In genomic region chr3:47228088-47228487, GRCh38 we compare ENCODE assay signal across 13 cellular contexts. TPM values are rescaled to one million over a fixed set of nuclear protein-coding genes. Genes with fewer than 3 reads are reported as not detected.
DNase-seq lines count a peak whose midpoint lies in the region; ATAC-seq and TF ChIP-seq lines count a peak whose summit lies in the region.
"Had no signal": no experiment of that assay in that cellular context is flagged by ENCODE, and none has a peak within 500 bp of the region (broad histone marks: within the 10 kb centered on the region; RNA-seq: fewer than 3 reads in every experiment).

No MANE protein-coding gene starts in this region.

- no peaks in the 10 kb centered on the region for H3K4me1 Mint-ChIP-seq in stimulated activated effector memory CD8-positive, alpha-beta T cell treated with anti-CD3 and anti-CD28 coated beads, Interleukin-12 subunit alpha, Interleukin-12 subunit beta, amount 100 ng/mL, for 72 hours
- H3K4me1 Mint-ChIP-seq in activated T-helper 2 cell treated with anti-CD3 and anti-CD28 coated beads, Interferon-gamma antibody, Interleukin-2, Interleukin-4, amounts not matched to agents 10 μg/mL and 5 μg/mL and 100 μg/mL, durations not matched to agents 14 hours and 24 hours and 36 hours (ENCODE audit: low read depth): peaks cover 4% of the 10 kb centered on the region

- no peaks in the 10 kb centered on the region for H4K20me1 ChIP-seq in OCI-LY3 (ENCODE audit: insufficient read depth, low read length)

- no peaks in the 10 kb centered on the region for H3K27me3 Mint-ChIP-seq in activated T-helper 2 cell treated with anti-CD3 and anti-CD28 coated beads, Interferon-gamma antibody, Interleukin-2, Interleukin-4, amounts not matched to agents 10 μg/mL and 5 μg/mL and 100 μg/mL, durations not matched to agents 14 hours and 24 hours and 36 hours (ENCODE audit: low read depth)
- H3K27me3 Mint-ChIP-seq: stimulated activated naive CD8-positive, alpha-beta T cell treated with anti-CD3 and anti-CD28 coated beads, Interleukin-15, amount 100 ng/mL, for 72 hours had no signal

- H3K27me3 ChIP-seq in OCI-LY3 (ENCODE audit: low read depth, low read length): 0 out of 2 replicates have a peak, but pooled peaks cover 9% of the 10 kb centered on the region
- H3K27me3 ChIP-seq: colonic mucosa had no signal

- H3K9ac ChIP-seq in OCI-LY3 (ENCODE audit: low read length): peak overlapping the region; percentile 20; the same call in 1 of the 2 replicates
- H3K9ac ChIP-seq: KMS-11 had no signal

- peaks cover 35% of the 10 kb centered on the region for H3K4me1 ChIP-seq in OCI-LY3 (ENCODE audit: low read length)
- H3K4me1 ChIP-seq: colonic mucosa had no signal

- H3K4me3 Mint-ChIP-seq in stimulated activated effector memory CD8-positive, alpha-beta T cell treated with anti-CD3 and anti-CD28 coated beads, Interleukin-12 subunit alpha, Interleukin-12 subunit beta, amount 100 ng/mL, for 72 hours: no peak overlapping the region
- H3K4me3 Mint-ChIP-seq in activated T-helper 2 cell treated with anti-CD3 and anti-CD28 coated beads, Interferon-gamma antibody, Interleukin-2, Interleukin-4, amounts not matched to agents 10 μg/mL and 5 μg/mL and 100 μg/mL, durations not matched to agents 14 hours and 24 hours and 36 hours (ENCODE audit: low read depth): no peak overlapping the region
- H3K4me3 Mint-ChIP-seq: activated T-cell treated with anti-CD3 and anti-CD28 coated beads, Interleukin-2, amount 50 U/mL, for 4 hours; stimulated activated naive CD8-positive, alpha-beta T cell treated with anti-CD3 and anti-CD28 coated beads, Interleukin-15, amount 100 ng/mL, for 72 hours had no signal

- peak overlapping the region; percentile 41 for H3K4me3 ChIP-seq in OCI-LY3 (ENCODE audit: low read length)
- H3K4me3 ChIP-seq: colonic mucosa, mucosa of descending colon had no signal

- no peak for TF ChIP-seq CTCF in OCI-LY3 (IDR thresholded peaks at IDR 0.05; ENCODE audit: low read depth, low read length)

- peak overlapping the region; percentile 59 for H3K4me2 ChIP-seq in OCI-LY3 (ENCODE audit: low read length)
- H3K4me2 ChIP-seq: KMS-11 had no signal

- no peaks in the 10 kb centered on the region for H3K9me3 Mint-ChIP-seq in stimulated activated effector memory CD8-positive, alpha-beta T cell treated with anti-CD3 and anti-CD28 coated beads, Interleukin-12 subunit alpha, Interleukin-12 subunit beta, amount 100 ng/mL, for 72 hours
- H3K9me3 Mint-ChIP-seq in activated T-helper 2 cell treated with anti-CD3 and anti-CD28 coated beads, Interferon-gamma antibody, Interleukin-2, Interleukin-4, amounts not matched to agents 10 μg/mL and 5 μg/mL and 100 μg/mL, durations not matched to agents 14 hours and 24 hours and 36 hours: no peaks in the 10 kb centered on the region
- H3K9me3 Mint-ChIP-seq: activated T-cell treated with anti-CD3 and anti-CD28 coated beads, Interleukin-2, amount 50 U/mL, for 4 hours; stimulated activated naive CD8-positive, alpha-beta T cell treated with anti-CD3 and anti-CD28 coated beads, Interleukin-15, amount 100 ng/mL, for 72 hours had no signal

- intact Hi-C loops in activated T-helper 2 cell treated with anti-CD3 and anti-CD28 coated beads, Interferon-gamma antibody, Interleukin-2, Interleukin-4, amounts not matched to agents 10 μg/mL and 5 μg/mL and 100 μg/mL, durations not matched to agents 14 hours and 24 hours and 36 hours (cut with micrococcal nuclease): no loop called here

- H3K79me2 ChIP-seq in OCI-LY3 (ENCODE audit: low read length): no peaks in the 10 kb centered on the region

- no peaks in the 10 kb centered on the region for H3K9me3 ChIP-seq in OCI-LY3 (ENCODE audit: insufficient read depth, low read length)
- H3K9me3 ChIP-seq: colonic mucosa, mucosa of descending colon had no signal

- ATAC-seq in GM19043 (IDR thresholded peaks at IDR 0.05; ENCODE audit: low read depth, unreplicated experiment) (peak; percentile 43), HG02763 (IDR thresholded peaks at IDR 0.05; ENCODE audit: unreplicated experiment) (peak; percentile 32)
- peak; percentile 24 for ATAC-seq in stimulated activated effector memory CD8-positive, alpha-beta T cell treated with anti-CD3 and anti-CD28 coated beads, Interleukin-12 subunit alpha, Interleukin-12 subunit beta, amount 100 ng/mL, for 72 hours
- ATAC-seq: activated T-cell treated with anti-CD3 and anti-CD28 coated beads, Interleukin-2, amount 50 U/mL, for 4 hours; stimulated activated naive CD8-positive, alpha-beta T cell treated with anti-CD3 and anti-CD28 coated beads, Interleukin-15, amount 100 ng/mL, for 72 hours had no signal

- H3K27ac ChIP-seq in OCI-LY3 (ENCODE audit: low read length): peak overlapping the region; percentile 3; the same call in 1 of the 2 replicates
- H3K27ac ChIP-seq: colonic mucosa, KMS-11 had no signal

- no peak for DNase-seq in stimulated activated effector memory CD8-positive, alpha-beta T cell treated with anti-CD3 and anti-CD28 coated beads, Interleukin-12 subunit alpha, Interleukin-12 subunit beta, amount 100 ng/mL, for 72 hours (ENCODE audit: low spot score in 2 of 2)
- DNase-seq in activated naive CD4-positive, alpha-beta T cell treated with Interleukin-2 at 50 U/mL for 16 hours: no peak
- DNase-seq in AG20443 (ENCODE audit: low spot score): no peak
- DNase-seq in activated T-helper 2 cell treated with anti-CD3 and anti-CD28 coated beads, Interferon-gamma antibody, Interleukin-2, Interleukin-4, amounts not matched to agents 10 μg/mL and 5 μg/mL and 100 μg/mL, durations not matched to agents 14 hours and 24 hours and 36 hours (ENCODE audit: low spot score): no peak
- DNase-seq: activated T-cell treated with anti-CD3 and anti-CD28 coated beads, Interleukin-2, amount 50 U/mL, for 4 hours; colonic mucosa; EL; stimulated activated naive CD8-positive, alpha-beta T cell treated with anti-CD3 and anti-CD28 coated beads, Interleukin-15, amount 100 ng/mL, for 72 hours had no signal

- 0 out of 2 replicates have a peak overlapping the region, but pooled peaks have one; percentile 4 for H2AFZ ChIP-seq in OCI-LY3 (ENCODE audit: low read depth, low read length)

- H3K27ac Mint-ChIP-seq in stimulated activated effector memory CD8-positive, alpha-beta T cell treated with anti-CD3 and anti-CD28 coated beads, Interleukin-12 subunit alpha, Interleukin-12 subunit beta, amount 100 ng/mL, for 72 hours: peak overlapping the region; percentile 68
- no peak overlapping the region for H3K27ac Mint-ChIP-seq in activated T-helper 2 cell treated with anti-CD3 and anti-CD28 coated beads, Interferon-gamma antibody, Interleukin-2, Interleukin-4, amounts not matched to agents 10 μg/mL and 5 μg/mL and 100 μg/mL, durations not matched to agents 14 hours and 24 hours and 36 hours

- H3K36me3 Mint-ChIP-seq in stimulated activated effector memory CD8-positive, alpha-beta T cell treated with anti-CD3 and anti-CD28 coated beads, Interleukin-12 subunit alpha, Interleukin-12 subunit beta, amount 100 ng/mL, for 72 hours: no peaks in the 10 kb centered on the region
- H3K36me3 Mint-ChIP-seq in activated T-helper 2 cell treated with anti-CD3 and anti-CD28 coated beads, Interferon-gamma antibody, Interleukin-2, Interleukin-4, amounts not matched to agents 10 μg/mL and 5 μg/mL and 100 μg/mL, durations not matched to agents 14 hours and 24 hours and 36 hours (ENCODE audit: low read depth): no peaks in the 10 kb centered on the region

- no peaks in the 10 kb centered on the region for H3K36me3 ChIP-seq in OCI-LY3 (replicated peaks; ENCODE audit: low read depth, low read length)
- H3K36me3 ChIP-seq: colonic mucosa had no signal

RNA-seq across cellular contexts. Expression of gene KIF9, which starts 54.5 kb away (rescaled TPM):
- total RNA-seq in activated T-helper 2 cell treated with anti-CD3 and anti-CD28 coated beads, Interferon-gamma antibody, Interleukin-2, Interleukin-4, amounts not matched to agents 10 μg/mL and 5 μg/mL and 100 μg/mL, durations not matched to agents 14 hours and 24 hours and 36 hours: 3.5 and 4.4 TPM in 2 replicates

RNA-seq across cellular contexts. Expression of gene KLHL18, which starts 54.7 kb away (rescaled TPM):
- total RNA-seq in activated T-helper 2 cell treated with anti-CD3 and anti-CD28 coated beads, Interferon-gamma antibody, Interleukin-2, Interleukin-4, amounts not matched to agents 10 μg/mL and 5 μg/mL and 100 μg/mL, durations not matched to agents 14 hours and 24 hours and 36 hours: 35.7 and 40.9 TPM in 2 replicates
